In the genomic region with DNA sequence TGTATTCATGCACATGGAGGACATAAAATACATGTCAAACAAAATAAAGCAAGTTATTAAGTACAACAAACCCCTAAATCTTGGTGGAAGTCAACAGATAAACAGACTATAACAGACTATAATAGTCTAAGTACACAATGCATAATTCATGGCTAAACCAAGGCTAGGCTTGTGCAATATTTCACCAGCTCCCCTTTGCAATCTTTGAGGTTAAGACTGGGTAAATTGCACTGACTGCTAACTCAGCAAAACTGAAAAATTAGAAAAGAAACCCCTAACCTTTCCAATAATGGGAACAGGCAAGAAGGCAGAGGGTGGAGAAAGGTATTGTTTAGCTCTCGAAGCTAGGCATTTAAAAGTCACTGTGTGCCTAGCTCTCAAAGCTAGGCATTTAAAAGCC, we compare ENCODE assay signal across 22 cellular contexts.
"Had no signal": no experiment of that assay in that cellular context is flagged by ENCODE, and none has a peak within 500 bp of the region (broad histone marks: within the 10 kb centered on the region; RNA-seq: fewer than 3 reads in every experiment).

No MANE protein-coding gene starts in this region.

- H3K4me3 ChIP-seq: gastroesophageal sphincter, heart left ventricle, prostate gland, right atrium auricular region, skin epidermis, tibial nerve had no signal

- ATAC-seq: activated CD4-positive, CD25-positive, alpha-beta regulatory T cell treated with anti-CD3 and anti-CD28 coated beads, Interleukin-2, amount 50 U/mL, for 24 hours; esophagus mucosa; gastroesophageal sphincter; heart left ventricle; left ventricle myocardium superior; naive thymus-derived CD8-positive, alpha-beta T cell had no signal

- H3K36me3 ChIP-seq: gastroesophageal sphincter, heart left ventricle, prostate gland, right atrium auricular region, tibial nerve had no signal

- H3K4me1 ChIP-seq: gastroesophageal sphincter, heart left ventricle, prostate gland, right atrium auricular region, tibial nerve had no signal

- H3K27ac ChIP-seq: gastroesophageal sphincter, heart left ventricle, prostate gland, right atrium auricular region, skin epidermis, tibial nerve had no signal

- H3K27me3 ChIP-seq: gastroesophageal sphincter, right atrium auricular region, tibial nerve had no signal

- DNase-seq: activated CD4-positive, alpha-beta T cell treated with anti-CD3 and anti-CD28 coated beads, Interleukin-2, amount 10 ng/mL, durations not matched to agents 7 days and 5 days; activated CD8-positive, alpha-beta memory T cell treated with anti-CD3 and anti-CD28 coated beads, Interleukin-2, amount 50 U/mL, for 48 hours; activated effector memory CD4-positive, alpha-beta T cell treated with anti-CD3 and anti-CD28 coated beads, Interleukin-2, amount 50 U/mL, for 16 hours; activated naive CD4-positive, alpha-beta T cell treated with anti-CD3 and anti-CD28 coated beads, Interleukin-2, amount 50 U/mL, for 16 hours; activated T-cell treated with anti-CD3 and anti-CD28 coated beads, Interleukin-2, amount 50 U/mL, for 48 hours; cerebellar nuclear complex; cortex of kidney; heart left ventricle; kidney glomerular epithelial cell; left ventricle myocardium superior; naive thymus-derived CD8-positive, alpha-beta T cell; T1000 had no signal

- FAIRE-seq: astrocyte, bronchial epithelial cell, urothelium cell line had no signal

- H3K9me3 ChIP-seq: gastroesophageal sphincter, heart left ventricle, prostate gland, right atrium auricular region, tibial nerve had no signal
